In the genomic region with DNA sequence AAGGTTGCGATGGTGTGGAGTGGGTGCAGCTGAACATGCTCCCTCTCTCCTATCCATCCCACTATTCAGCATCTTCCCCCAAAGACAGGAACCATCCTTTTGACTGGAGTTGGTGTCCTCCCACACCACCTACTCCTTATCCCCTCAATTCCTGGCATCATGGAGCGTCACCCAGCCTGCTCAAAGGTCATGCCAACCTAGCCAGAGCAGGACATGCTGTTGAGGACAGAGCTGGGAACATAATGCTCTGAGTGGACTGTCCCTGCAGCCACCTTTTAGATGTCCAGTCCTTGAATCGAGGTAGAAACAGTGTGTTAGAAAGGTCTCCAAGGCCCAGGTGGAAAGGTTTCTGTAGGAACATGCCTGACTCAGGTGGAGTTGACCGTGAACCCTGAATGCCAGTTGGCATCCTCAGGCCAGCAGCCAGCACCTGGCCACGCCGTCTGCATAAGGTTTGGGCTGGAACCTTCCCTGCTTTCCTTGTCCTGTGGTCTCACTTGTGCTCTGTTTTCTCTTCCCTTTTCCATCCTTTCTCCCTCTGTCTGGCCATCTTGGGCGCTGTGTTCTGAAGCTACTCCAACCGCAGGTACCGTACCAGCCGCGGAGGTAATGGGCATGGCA, we compare ENCODE assay signal across 24 cellular contexts.
"Had no signal": no experiment of that assay in that cellular context is flagged by ENCODE, and none has a peak within 500 bp of the region (broad histone marks: within the 10 kb centered on the region; RNA-seq: fewer than 3 reads in every experiment).

No MANE protein-coding gene starts in this region.

- H3K27me3 ChIP-seq: body of pancreas had no signal

- H3K4me1 ChIP-seq: lower lobe of right lung, prostate gland, upper lobe of right lung had no signal

- H3K4me3 Mint-ChIP-seq: activated CD4-positive, alpha-beta T cell treated with anti-CD3 and anti-CD28 coated beads, Interleukin-2, amount 10 ng/mL, durations not matched to agents 24 days and 14 days; activated CD8-positive, alpha-beta T cell treated with anti-CD3 and anti-CD28 coated beads, Interleukin-2, amount 10 ng/mL, durations not matched to agents 7 days and 5 days; activated naive CD8-positive, alpha-beta T cell treated with anti-CD3 and anti-CD28 coated beads, Interleukin-2, amount 10 ng/mL, durations not matched to agents 7 days and 5 days; activated T-cell treated with anti-CD3 and anti-CD28 coated beads, Interleukin-2, amount 50 U/mL, for 24 hours; central memory CD8-positive, alpha-beta T cell; natural killer cell treated with Interleukin-12 subunit alpha and Interleukin-12 subunit beta and Interleukin-15 and Interleukin-18, amount 100 ng/mL, for 72 hours; stimulated activated naive CD8-positive, alpha-beta T cell treated with anti-CD3 and anti-CD28 coated beads, Interleukin-15, amount 100 ng/mL, for 72 hours had no signal

- H3K36me3 Mint-ChIP-seq: activated naive CD8-positive, alpha-beta T cell treated with anti-CD3 and anti-CD28 coated beads, Interleukin-2, amount 10 ng/mL, durations not matched to agents 7 days and 5 days; natural killer cell treated with Interleukin-12 subunit alpha and Interleukin-12 subunit beta and Interleukin-15 and Interleukin-18, amount 100 ng/mL, for 72 hours had no signal

- H3K27me3 Mint-ChIP-seq: activated T-cell treated with anti-CD3 and anti-CD28 coated beads, Interleukin-2, amount 50 U/mL, for 24 hours had no signal

- ATAC-seq: activated CD8-positive, alpha-beta T cell treated with anti-CD3 and anti-CD28 coated beads, Interleukin-2, amount 10 ng/mL, durations not matched to agents 7 days and 5 days; esophagus mucosa; lower lobe of right lung; stimulated activated naive CD8-positive, alpha-beta T cell treated with anti-CD3 and anti-CD28 coated beads, Interleukin-15, amount 100 ng/mL, for 72 hours had no signal

- H3K36me3 ChIP-seq: lower lobe of right lung, prostate gland, thoracic aorta, upper lobe of right lung had no signal

- H3K27ac Mint-ChIP-seq: activated CD4-positive, alpha-beta T cell treated with anti-CD3 and anti-CD28 coated beads, Interleukin-2, amount 10 ng/mL, durations not matched to agents 24 days and 14 days; activated CD8-positive, alpha-beta T cell treated with anti-CD3 and anti-CD28 coated beads, Interleukin-2, amount 10 ng/mL, durations not matched to agents 7 days and 5 days; activated naive CD8-positive, alpha-beta T cell treated with anti-CD3 and anti-CD28 coated beads, Interleukin-2, amount 10 ng/mL, durations not matched to agents 7 days and 5 days; activated T-cell treated with anti-CD3 and anti-CD28 coated beads, Interleukin-2, amount 50 U/mL, for 24 hours; activated T-helper 2 cell treated with anti-CD3 and anti-CD28 coated beads, Interferon-gamma antibody, Interleukin-2, Interleukin-4, amounts not matched to agents 10 μg/mL and 5 μg/mL and 100 μg/mL, durations not matched to agents 14 hours and 24 hours and 36 hours; natural killer cell treated with Interleukin-12 subunit alpha and Interleukin-12 subunit beta and Interleukin-15 and Interleukin-18, amount 100 ng/mL, for 72 hours had no signal

- DNase-seq: activated CD4-positive, alpha-beta T cell treated with anti-CD3 and anti-CD28 coated beads, Interleukin-2, amount 10 ng/mL, durations not matched to agents 24 days and 14 days; activated CD8-positive, alpha-beta T cell treated with anti-CD3 and anti-CD28 coated beads, Interleukin-2, amount 10 ng/mL, durations not matched to agents 7 days and 5 days; activated naive CD4-positive, alpha-beta T cell treated with Interleukin-2 at 50 U/mL for 16 hours; activated naive CD8-positive, alpha-beta T cell treated with anti-CD3 and anti-CD28 coated beads, Interleukin-2, amount 10 ng/mL, durations not matched to agents 7 days and 5 days; activated T-cell treated with anti-CD3 and anti-CD28 coated beads, Interleukin-2, amount 50 U/mL, for 24 hours; effector CD4-positive, alpha-beta T cell; heart right ventricle; lower lobe of right lung; right cardiac atrium; stimulated activated CD4-positive, alpha-beta T cell treated with anti-CD3 and anti-CD28 coated beads, Interleukin-15, amount 100 ng/mL, for 24 hours; stimulated activated CD4-positive, alpha-beta T cell treated with anti-CD3 and anti-CD28 coated beads, Interleukin-2, amount 100 ng/mL, for 48 hours; stimulated activated naive CD8-positive, alpha-beta T cell treated with anti-CD3 and anti-CD28 coated beads, Interleukin-15, amount 100 ng/mL, for 72 hours; T-helper 1 cell; T-helper 9 cell; upper lobe of right lung had no signal

- H3K27ac ChIP-seq: prostate gland, thoracic aorta, upper lobe of right lung had no signal

- H3K4me3 ChIP-seq: body of pancreas, coronary artery, heart right ventricle, lower lobe of right lung, prostate gland, skin epidermis, thoracic aorta, upper lobe of right lung had no signal

- H3K9me3 Mint-ChIP-seq: activated CD4-positive, alpha-beta T cell treated with anti-CD3 and anti-CD28 coated beads, Interleukin-2, amount 10 ng/mL, durations not matched to agents 24 days and 14 days; activated naive CD8-positive, alpha-beta T cell treated with anti-CD3 and anti-CD28 coated beads, Interleukin-2, amount 10 ng/mL, durations not matched to agents 7 days and 5 days; activated T-cell treated with anti-CD3 and anti-CD28 coated beads, Interleukin-2, amount 50 U/mL, for 24 hours; activated T-helper 2 cell treated with anti-CD3 and anti-CD28 coated beads, Interferon-gamma antibody, Interleukin-2, Interleukin-4, amounts not matched to agents 10 μg/mL and 5 μg/mL and 100 μg/mL, durations not matched to agents 14 hours and 24 hours and 36 hours; central memory CD8-positive, alpha-beta T cell; natural killer cell treated with Interleukin-12 subunit alpha and Interleukin-12 subunit beta and Interleukin-15 and Interleukin-18, amount 100 ng/mL, for 72 hours; stimulated activated naive CD8-positive, alpha-beta T cell treated with anti-CD3 and anti-CD28 coated beads, Interleukin-15, amount 100 ng/mL, for 72 hours had no signal
